In the genomic region with DNA sequence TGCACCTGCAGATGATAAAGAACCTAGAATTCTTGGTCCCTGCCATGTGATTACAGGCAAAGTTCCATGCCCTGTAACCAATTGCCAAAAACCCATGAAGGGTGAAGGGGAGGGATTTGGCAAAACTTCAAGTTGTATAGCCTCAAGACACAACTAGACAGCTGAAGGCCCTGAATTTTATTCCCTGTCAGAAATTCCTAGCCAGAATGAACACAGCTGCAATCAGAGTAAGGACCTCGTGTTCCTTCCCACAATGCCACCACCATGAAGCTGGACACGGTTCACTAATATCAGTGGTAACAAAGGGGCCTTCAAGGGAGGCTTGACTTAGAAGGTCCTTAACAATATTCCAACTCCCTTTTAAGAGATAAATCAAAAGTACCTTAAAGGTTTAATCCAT, we compare ENCODE assay signal across 24 cellular contexts.
"Had no signal": no experiment of that assay in that cellular context is flagged by ENCODE, and none has a peak within 500 bp of the region (broad histone marks: within the 10 kb centered on the region; RNA-seq: fewer than 3 reads in every experiment).

No MANE protein-coding gene starts in this region.

- H3K27me3 ChIP-seq: adrenal gland, Peyer's patch had no signal

- H3K36me3 ChIP-seq: adrenal gland, Peyer's patch had no signal

- H3K9me3 ChIP-seq: adrenal gland, Peyer's patch had no signal

- H3K4me1 ChIP-seq: adrenal gland, Peyer's patch had no signal

- H3K27ac ChIP-seq: adrenal gland, KMS-11, Peyer's patch had no signal

- DNase-seq: activated CD4-positive, alpha-beta T cell treated with anti-CD3 and anti-CD28 coated beads for 4 hours; activated CD8-positive, alpha-beta memory T cell treated with anti-CD3 and anti-CD28 coated beads, Interleukin-2, amount 50 U/mL, for 4 hours; activated CD8-positive, alpha-beta T cell treated with anti-CD3 and anti-CD28 coated beads for 36 hours; activated gamma-delta T cell treated with Interleukin-2 at 50 U/mL for 16 hours; activated naive CD4-positive, alpha-beta T cell treated with anti-CD3 and anti-CD28 coated beads, Interleukin-2, amount 10 ng/mL, durations not matched to agents 7 days and 5 days; activated naive CD8-positive, alpha-beta T cell treated with anti-CD3 and anti-CD28 coated beads, Interleukin-2, amount 10 ng/mL, durations not matched to agents 7 days and 5 days; activated T-cell treated with anti-CD3 and anti-CD28 coated beads, Interleukin-2, amount 50 U/mL, for 72 hours; adrenal gland; anterior cingulate cortex; central memory CD4-positive, alpha-beta T cell; MM.1S; NCI-H1105; NCI-H1436; NCI-H187; NCI-H2081; NCI-H2171; NCI-H2227 treated with DMSO at 0.1 percent for 48 hours; NCI-H446 treated with DMSO at 0.1 percent for 48 hours; NCI-H526; NCI-H82; Peyer's patch; SHP77 had no signal

- H3K4me3 ChIP-seq: adrenal gland, Peyer's patch had no signal

- ATAC-seq: activated CD4-positive, CD25-positive, alpha-beta regulatory T cell treated with anti-CD3 and anti-CD28 coated beads, Interleukin-2, amount 50 U/mL, for 24 hours; activated CD8-positive, alpha-beta T cell treated with anti-CD3 and anti-CD28 coated beads for 36 hours; activated T-cell treated with anti-CD3 and anti-CD28 coated beads, Interleukin-2, amount 50 U/mL, for 72 hours had no signal
